ENCODE assay signal across 19 cellular contexts in genomic region chr7:72316148-72316547, GRCh38.
"Had no signal": no experiment of that assay in that cellular context is flagged by ENCODE, and none has a peak within 500 bp of the region (broad histone marks: within the 10 kb centered on the region; RNA-seq: fewer than 3 reads in every experiment).

No MANE protein-coding gene starts in this region.

- H3K4me3 ChIP-seq: MG63, PC-9, Peyer's patch had no signal

- H3K27me3 ChIP-seq: MG63, Peyer's patch had no signal

- H3K27me3 Mint-ChIP-seq: IgD-negative memory B cell, T-cell had no signal

- H3K9ac ChIP-seq: SK-N-SH had no signal

- H3K27ac ChIP-seq: PC-9, Peyer's patch had no signal

- H2AFZ ChIP-seq: PC-9 had no signal

- H3K4me1 ChIP-seq: Peyer's patch had no signal

- H3K4me3 Mint-ChIP-seq: T-cell; T-helper 1 cell treated with Interleukin-12 subunit alpha and Interleukin-12 subunit beta and Interleukin-4 antibody, amounts not matched to agents 30 μg/mL and 1 μg/mL, for 36 hours had no signal

- H3K4me2 ChIP-seq: PC-9, SK-N-SH had no signal

- H3K9me3 ChIP-seq: MG63, Peyer's patch, SK-N-SH had no signal

- H3K4me1 Mint-ChIP-seq: IgD-negative memory B cell, T-cell had no signal

- H3K36me3 Mint-ChIP-seq: T-cell had no signal

- H3K27ac Mint-ChIP-seq: IgD-negative memory B cell; T-cell; T-helper 1 cell treated with Interleukin-12 subunit alpha and Interleukin-12 subunit beta and Interleukin-4 antibody, amounts not matched to agents 30 μg/mL and 1 μg/mL, for 36 hours had no signal

- ATAC-seq: T-cell had no signal

- DNase-seq: KBM-7, MG63, NCI-H1092 treated with DMSO at 0.1 percent for 48 hours, NCI-H1436, NCI-H187, NCI-H2029, NCI-H2081 treated with DMSO at 0.1 percent for 48 hours, NCI-H2227 treated with DMSO at 0.1 percent for 48 hours, NCI-H524, NCI-H69, NCI-H774, PC-9, Peyer's patch, SHP77, SK-N-SH, SW 1271, T-cell had no signal

- H3K36me3 ChIP-seq: MG63, Peyer's patch had no signal
